In the genomic region with DNA sequence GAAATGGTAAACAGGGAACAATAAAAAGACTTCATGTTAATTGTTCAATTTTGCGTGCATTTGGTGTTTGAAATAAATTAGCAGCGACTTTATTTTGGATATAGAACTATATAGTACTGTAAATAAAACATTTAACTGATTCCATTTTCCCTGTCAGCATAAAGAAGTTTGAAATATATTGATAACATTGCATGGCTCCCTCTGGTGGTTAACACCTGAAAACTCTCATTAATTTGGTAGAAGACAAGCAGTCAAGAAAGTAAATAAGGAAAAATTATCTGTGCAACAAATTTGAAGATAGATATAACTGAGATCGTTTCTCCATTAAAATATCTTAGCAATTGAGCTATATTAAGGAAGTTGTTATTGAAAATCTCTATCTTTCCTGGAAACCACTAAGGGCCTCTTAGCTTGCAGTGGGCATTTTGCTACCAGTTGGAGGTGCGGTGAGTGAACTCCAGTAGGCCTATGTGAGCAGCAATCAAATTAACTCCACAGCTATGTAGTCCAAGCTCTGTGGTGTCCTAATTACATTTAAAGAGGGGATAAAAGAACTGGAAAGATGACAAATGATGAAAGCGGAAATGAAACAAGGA, we compare ENCODE assay signal across 9 cellular contexts.
A peak's percentile ranks its signal among the peaks of the same experiment; 100 is the strongest.
DNase-seq lines count a peak whose midpoint lies in the region; ATAC-seq and TF ChIP-seq lines count a peak whose summit lies in the region.
"Had no signal": no experiment of that assay in that cellular context is flagged by ENCODE, and none has a peak within 500 bp of the region (broad histone marks: within the 10 kb centered on the region; RNA-seq: fewer than 3 reads in every experiment).

No MANE protein-coding gene starts in this region.

- POLR2A ChIA-PET in Panc1 (lab: Charles Lee) = no interaction called here

- no peak overlapping the region for H3K27ac Mint-ChIP-seq in HFFc6

- H3K27ac ChIP-seq in Panc1 (ENCODE audit: low read length) = no peak overlapping the region
- H3K27ac ChIP-seq: cardiac muscle cell had no signal

- no peaks in the 10 kb centered on the region for H3K27me3 Mint-ChIP-seq in HFFc6 (ENCODE audit: insufficient read depth)

- peaks cover 1% of the 10 kb centered on the region; the same call in 1 of the 2 replicates for H3K9me3 Mint-ChIP-seq in HFFc6

- CTCF ChIA-PET in Panc1 (lab: Charles Lee) = no interaction called here

- H3K27me3 ChIP-seq in Panc1 (ENCODE audit: control insufficient read depth, insufficient read depth, low read length) (no peaks in the 10 kb centered on the region), kidney epithelial cell (ENCODE audit: control insufficient read depth, insufficient read depth, low read length) (no peaks in the 10 kb centered on the region)
- H3K27me3 ChIP-seq: cardiac muscle cell had no signal

- H3K4me3 ChIP-seq in Panc1 (ENCODE audit: low read depth in 2 of 2, low read length in 2 of 2) (no peak overlapping the region), kidney epithelial cell (ENCODE audit: low read depth, low read length) (no peak overlapping the region)
- H3K4me3 ChIP-seq: cardiac muscle cell had no signal

- no peaks in the 10 kb centered on the region for H3K36me3 Mint-ChIP-seq in HFFc6 (ENCODE audit: low read depth)

- no peak overlapping the region for H3K4me3 Mint-ChIP-seq in HFFc6

- H3K36me3 ChIP-seq in Panc1 (ENCODE audit: control insufficient read depth, insufficient read depth, low read length) = no peaks in the 10 kb centered on the region
- H3K36me3 ChIP-seq in kidney epithelial cell (ENCODE audit: control insufficient read depth, insufficient read depth, low read length) = no peaks in the 10 kb centered on the region
- H3K36me3 ChIP-seq: cardiac muscle cell had no signal

- BruUV-seq in Panc1 (replicated peaks; lab: Mats Ljungman, UMichigan) = no TSS peak

- H3K4me1 Mint-ChIP-seq in HFFc6 (ENCODE audit: low read depth) = no peaks in the 10 kb centered on the region

- DNase-seq in DMS53 treated with DMSO at 0.1 percent for 48 hours (lab: John Stamatoyannopoulos, UW; ENCODE audit: unreplicated experiment) (peak; percentile 48), HFFc6 (no peak), Panc1 (ENCODE audit: low read depth, low spot score) (peak; percentile 10), kidney epithelial cell (ENCODE audit: low read depth) (no peak)
- no peak for DNase-seq in stimulated activated CD4-positive, alpha-beta T cell treated with anti-CD3 and anti-CD28 coated beads, Interleukin-12 subunit alpha, Interleukin-12 subunit beta, amount 100 ng/mL, for 4 hours
- DNase-seq in activated effector memory CD4-positive, alpha-beta T cell treated with anti-CD3 and anti-CD28 coated beads, Interleukin-2, amount 50 U/mL, for 16 hours = no peak

- no peaks in the 10 kb centered on the region for H3K9me3 ChIP-seq in Panc1 (ENCODE audit: control insufficient read depth, insufficient read depth, low read depth, low read length)

- in situ Hi-C loops in Panc1 (cut with HindIII; ENCODE audit: low pct_unique_long_range_greater_than_20kb, low sequenced_read_pairs) = no loop called here

- ATAC-seq in Panc1 (no peak), HG03139 (IDR thresholded peaks at IDR 0.05; ENCODE audit: unreplicated experiment) (no peak), HG02938 (IDR thresholded peaks at IDR 0.05; ENCODE audit: unreplicated experiment) (no peak)

- intact Hi-C loops in Panc1 (cut with micrococcal nuclease; ENCODE audit: unreplicated experiment) = no loop called here

- no peaks in the 10 kb centered on the region for H3K4me1 ChIP-seq in Panc1 (ENCODE audit: control insufficient read depth, insufficient read depth, low read length)

- peak; percentile 76 for TF ChIP-seq CTCF in HFFc6 (IDR thresholded peaks at IDR 0.05)
- TF ChIP-seq CTCF in Panc1 (IDR thresholded peaks at IDR 0.05) = peak; percentile 70; the same call in 1 of the 2 replicates
- peak; percentile 51 for TF ChIP-seq CTCF in kidney epithelial cell (IDR thresholded peaks at IDR 0.05; ENCODE audit: insufficient read depth, low read length, poor library complexity, severe bottlenecking)

Comparison
In these comparisons a context has a peak if more than half of its experiments do, and no peak if none do; other contexts are left out.
1. DNase-seq: peak in DMS53 treated with DMSO at 0.1 percent for 48 hours (single experiment) and Panc1 (single experiment); none in HFFc6 (single experiment), kidney epithelial cell (single experiment), stimulated activated CD4-positive, alpha-beta T cell treated with anti-CD3 and anti-CD28 coated beads, Interleukin-12 subunit alpha, Interleukin-12 subunit beta, amount 100 ng/mL, for 4 hours (single experiment) and activated effector memory CD4-positive, alpha-beta T cell treated with anti-CD3 and anti-CD28 coated beads, Interleukin-2, amount 50 U/mL, for 16 hours (single experiment).
2. Peak in every context shown above with its lines, with median percentiles within 50 percentile points of each other: CTCF ChIP-seq.